2 cellular contexts compared by ENCODE assay signal in genomic region chr3:122598556-122598955, GRCh38.
TF ChIP-seq lines count a peak whose summit lies in the region.

No MANE protein-coding gene starts in this region.

TF ChIP-seq in GM12891, 5 proteins besides CTCF, POLR2A, EP300 and RAD21:
- TF ChIP-seq SPI1 (IDR thresholded peaks at IDR 0.05; ENCODE audit: low read depth, low read length) (0 out of 2 replicates have a peak, but pooled peaks have one; percentile 8), TAF1 (IDR thresholded peaks at IDR 0.05; ENCODE audit: low read depth, low read length) (no peak)

TF ChIP-seq in K562, 482 proteins besides CTCF, POLR2A, EP300 and RAD21:
- TF ChIP-seq CHD4 (IDR thresholded peaks at IDR 0.05; ENCODE audit: insufficient read depth, insufficient replicate concordance, low read depth, low read length, poor library complexity, severe bottlenecking), result no peak
- TF ChIP-seq BACH1 (tag; IDR thresholded peaks at IDR 0.05), result no peak
- no peak for TF ChIP-seq SMARCC2 (IDR thresholded peaks at IDR 0.05; ENCODE audit: low read depth)
- TF ChIP-seq CHAMP1 (IDR thresholded peaks at IDR 0.05), result no peak
- TF ChIP-seq, protein P1, sequence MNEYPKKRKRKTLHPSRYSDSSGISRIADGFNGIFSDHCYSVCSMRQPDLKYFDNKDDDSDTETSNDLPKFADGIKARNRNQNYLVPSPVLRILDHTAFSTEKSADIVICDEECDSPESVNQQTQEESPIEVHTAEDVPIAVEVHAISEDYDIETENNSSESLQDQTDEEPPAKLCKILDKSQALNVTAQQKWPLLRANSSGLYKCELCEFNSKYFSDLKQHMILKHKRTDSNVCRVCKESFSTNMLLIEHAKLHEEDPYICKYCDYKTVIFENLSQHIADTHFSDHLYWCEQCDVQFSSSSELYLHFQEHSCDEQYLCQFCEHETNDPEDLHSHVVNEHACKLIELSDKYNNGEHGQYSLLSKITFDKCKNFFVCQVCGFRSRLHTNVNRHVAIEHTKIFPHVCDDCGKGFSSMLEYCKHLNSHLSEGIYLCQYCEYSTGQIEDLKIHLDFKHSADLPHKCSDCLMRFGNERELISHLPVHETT (CRISPR knock-in tag; conservative IDR thresholded peaks at IDR 0.05 in 1 of 2, IDR thresholded peaks at IDR 0.05 in 1 of 2), result 0 out of 4 replicates have a peak, but pooled peaks of 1 of the 2 experiments have one; percentile 25
- TF ChIP-seq MAZ (CRISPR knock-in tag; conservative IDR thresholded peaks at IDR 0.05 in 1 of 2, IDR thresholded peaks at IDR 0.05 in 1 of 2), result 0 out of 4 replicates have a peak, but pooled peaks of 1 of the 2 experiments have one; percentile 28
- no peak for TF ChIP-seq ILF3 (IDR thresholded peaks at IDR 0.05; ENCODE audit: borderline replicate concordance)
- no peak for TF ChIP-seq HMGN3 (IDR thresholded peaks at IDR 0.05; ENCODE audit: borderline replicate concordance, extremely low read depth, insufficient read length, low read depth, low read length)
- TF ChIP-seq GMEB1 (CRISPR knock-in tag; IDR thresholded peaks at IDR 0.05), result no peak
- TF ChIP-seq XRCC4 (IDR thresholded peaks at IDR 0.05; ENCODE audit: extremely low read depth, insufficient read depth, insufficient read length), result no peak
- no peak for TF ChIP-seq MGA (IDR thresholded peaks at IDR 0.05)
- TF ChIP-seq XRCC5 (IDR thresholded peaks at IDR 0.05; ENCODE audit: low read depth, low read length), result no peak
- TF ChIP-seq ESRRB (CRISPR knock-in tag; IDR thresholded peaks at IDR 0.05; ENCODE audit: borderline replicate concordance), result no peak
- no peak for TF ChIP-seq NBN (IDR thresholded peaks at IDR 0.05; ENCODE audit: low read depth)
- no peak for TF ChIP-seq NRF1 (conservative IDR thresholded peaks at IDR 0.05 in 1 of 2, IDR thresholded peaks at IDR 0.05 in 1 of 2)
- TF ChIP-seq HSF4 (CRISPR knock-in tag; IDR thresholded peaks at IDR 0.05; ENCODE audit: borderline replicate concordance), result no peak
- TF ChIP-seq ZNF507 (tag; conservative IDR thresholded peaks at IDR 0.05), result no peak
- TF ChIP-seq TRIM24 (IDR thresholded peaks at IDR 0.05), result no peak
- TF ChIP-seq SIN3A (IDR thresholded peaks at IDR 0.05; ENCODE audit: borderline replicate concordance in 2 of 2, control insufficient read depth in 1 of 2, low read depth in 2 of 2, low read length in 2 of 2), result no peak
- TF ChIP-seq NR4A1 (CRISPR knock-in tag; IDR thresholded peaks at IDR 0.05), result no peak
- 0 out of 2 replicates have a peak, but pooled peaks have one; percentile 3 for TF ChIP-seq NR4A1 (tag; IDR thresholded peaks at IDR 0.05)
- no peak for TF ChIP-seq ZNF224 (CRISPR knock-in tag; IDR thresholded peaks at IDR 0.05)
- TF ChIP-seq ASH1L (IDR thresholded peaks at IDR 0.05; ENCODE audit: borderline replicate concordance, low read depth, partially characterized antibody), result no peak
- no peak for TF ChIP-seq ID3 (CRISPR knock-in tag; IDR thresholded peaks at IDR 0.05)
- TF ChIP-seq ID3 (tag; IDR thresholded peaks at IDR 0.05), result no peak
- no peak for TF ChIP-seq MYC (IDR thresholded peaks at IDR 0.05; ENCODE audit: low read depth, low read length)
- no peak for TF ChIP-seq MYC (CRISPR knock-in tag; IDR thresholded peaks at IDR 0.05; ENCODE audit: borderline replicate concordance, low read depth)
- TF ChIP-seq L3MBTL2 (IDR thresholded peaks at IDR 0.05), result 0 out of 2 replicates have a peak, but pooled peaks have one; percentile 29
- no peak for TF ChIP-seq LCOR (CRISPR knock-in tag; IDR thresholded peaks at IDR 0.05)
- TF ChIP-seq CREM (IDR thresholded peaks at IDR 0.05; ENCODE audit: low read depth), result no peak
- TF ChIP-seq ZNF263 (CRISPR knock-in tag; IDR thresholded peaks at IDR 0.05; ENCODE audit: borderline replicate concordance), result no peak
- no peak for TF ChIP-seq PHF20 (IDR thresholded peaks at IDR 0.05; ENCODE audit: partially characterized antibody)
- no peak for TF ChIP-seq ZBTB1 (CRISPR knock-in tag; IDR thresholded peaks at IDR 0.05; ENCODE audit: borderline replicate concordance, low read depth)
- TF ChIP-seq ELF1 (tag; IDR thresholded peaks at IDR 0.05), result peak; percentile 53
- no peak for TF ChIP-seq ZNF699 (CRISPR knock-in tag; IDR thresholded peaks at IDR 0.05; ENCODE audit: insufficient replicate concordance)
- no peak for TF ChIP-seq AFF1 (IDR thresholded peaks at IDR 0.05; ENCODE audit: low read depth in 1 of 2, partially characterized antibody in 2 of 2)
- no peak for TF ChIP-seq CCAR2 (IDR thresholded peaks at IDR 0.05; ENCODE audit: low read depth, low read length)
- TF ChIP-seq MBD2 (IDR thresholded peaks at IDR 0.05; ENCODE audit: borderline replicate concordance, low read depth), result no peak
- no peak for TF ChIP-seq ZNF589 (CRISPR knock-in tag; IDR thresholded peaks at IDR 0.05; ENCODE audit: low read depth)
